ENCODE assay signal across 27 cellular contexts in the genomic region with DNA sequence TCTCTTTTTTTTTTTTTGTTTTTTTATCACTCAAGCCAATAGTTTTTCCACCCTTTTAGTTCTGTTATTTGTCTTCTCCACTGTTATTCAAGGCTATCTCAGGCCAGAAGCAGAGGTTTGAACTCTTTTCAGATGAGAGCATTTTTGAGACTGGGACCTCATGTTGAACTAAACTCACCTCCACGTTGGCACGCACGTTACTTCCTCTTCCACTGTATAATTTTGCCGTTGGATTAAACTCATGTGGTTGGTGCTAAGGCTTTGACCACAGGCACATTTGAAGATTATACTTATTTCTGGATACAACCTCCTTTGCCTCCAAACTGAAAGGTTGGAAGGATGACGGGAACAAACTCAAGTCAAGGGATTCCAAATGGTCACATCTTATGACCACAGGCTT.
"Had no signal": no experiment of that assay in that cellular context is flagged by ENCODE, and none has a peak within 500 bp of the region (broad histone marks: within the 10 kb centered on the region; RNA-seq: fewer than 3 reads in every experiment).

No MANE protein-coding gene starts in this region.

- ATAC-seq: HepG2, T-helper 17 cell had no signal

- H3K4me3 ChIP-seq: PC-9, SJSA1, SK-N-MC had no signal

- H3K9me3 ChIP-seq: SJSA1 had no signal

- H3K27ac ChIP-seq: KMS-11, PC-9, SJSA1, SK-N-MC had no signal

- H3K27me3 ChIP-seq: SJSA1 had no signal

- FAIRE-seq: HepG2, RCC 7860 had no signal

- DNase-seq: IMR-90, Kasumi-1, MM.1S, NCI-H1092 treated with DMSO at 0.1 percent for 48 hours, NCI-H1436, NCI-H187, NCI-H2029, NCI-H2081 treated with DMSO at 0.1 percent for 48 hours, NCI-H2171, NCI-H226, NCI-H446, NCI-H510A, NCI-H524 treated with DMSO at 0.1 percent for 48 hours, NCI-H69, NCI-H774, OCI-M1, PC-9, Right ventricle myocardium superior, RPMI8226, SIG-M5, T-helper 1 cell, T-helper 17 cell had no signal
